Comparison of ENCODE assay signal across 8 cellular contexts in genomic region chrX:21131346-21131745, GRCh38.
"Had no signal": no experiment of that assay in that cellular context is flagged by ENCODE, and none has a peak within 500 bp of the region (broad histone marks: within the 10 kb centered on the region; RNA-seq: fewer than 3 reads in every experiment).

No MANE protein-coding gene starts in this region.

- DNase-seq: IMR-90, KBM-7, KG1 had no signal

- H3K27ac ChIP-seq: HL-60 had no signal

- H3K27ac Mint-ChIP-seq: IgD-negative memory B cell had no signal

- H3K4me3 Mint-ChIP-seq: IgD-negative memory B cell had no signal

- H3K4me3 ChIP-seq: K562 had no signal

- H3K4me1 Mint-ChIP-seq: IgD-negative memory B cell had no signal

- H3K36me3 Mint-ChIP-seq: IgD-negative memory B cell had no signal

- H3K27me3 Mint-ChIP-seq: IgD-negative memory B cell had no signal

- FAIRE-seq: HepG2, HTR-8/SVneo, K562 had no signal
